ENCODE assay signal across 16 cellular contexts in genomic region chr16:4340443-4340842, GRCh38. TPM values are rescaled to one million over a fixed set of nuclear protein-coding genes. Genes with fewer than 3 reads are reported as not detected.
DNase-seq lines count a peak whose midpoint lies in the region; ATAC-seq and TF ChIP-seq lines count a peak whose summit lies in the region.
"Had no signal": no experiment of that assay in that cellular context is flagged by ENCODE, and none has a peak within 500 bp of the region (broad histone marks: within the 10 kb centered on the region; RNA-seq: fewer than 3 reads in every experiment).

No MANE protein-coding gene starts in this region.

- intact Hi-C loops in Right ventricle myocardium inferior (cut with DNase I): no loop called here
- intact Hi-C loops in left cardiac atrium (cut with DNase I): no loop called here

- DNase-seq in Right ventricle myocardium inferior (ENCODE audit: missing footprints): peak; percentile 46
- no peak for DNase-seq in left cardiac atrium
- DNase-seq in hepatocyte (ENCODE audit: low spot score): no peak
- DNase-seq in upper lobe of left lung: no peak
- DNase-seq in SW480 (ENCODE audit: low spot score): no peak
- DNase-seq in activated CD4-positive, CD25-positive, alpha-beta regulatory T cell treated with anti-CD3 and anti-CD28 coated beads, Interleukin-2, amount 50 U/mL, for 72 hours: no peak
- DNase-seq: AML-193; C1 segment of cervical spinal cord; Calu3; CD4-positive, alpha-beta T cell; DMS 273 treated with DMSO at 0.1 percent for 48 hours; HCEC 1CT had no signal

- H3K4me3 ChIP-seq in BLaER1 treated with 17β-estradiol and CSF1 and Interleukin-3, amounts not matched to agents 10 nM and 100 nM: no peak overlapping the region
- H3K4me3 ChIP-seq in hepatocyte (no peak overlapping the region), upper lobe of left lung (no peak overlapping the region)

- H2AFZ ChIP-seq in hepatocyte: no peak overlapping the region

- peak overlapping the region in 9 of 11 experiments; percentile 30 to 54 (median 37); a peak in 13 of 22 replicates for H3K9ac ChIP-seq in BLaER1 treated with 17β-estradiol and CSF1 and Interleukin-3, amounts not matched to agents 10 nM and 100 nM

- peaks cover 35% of the 10 kb centered on the region for H3K79me2 ChIP-seq in hepatocyte

- H4K20me1 ChIP-seq in BLaER1 treated with 17β-estradiol and CSF1 and Interleukin-3, amounts not matched to agents 10 nM and 100 nM: peaks cover 0 to 93% (median 89%) of the 10 kb centered on the region in 11 experiments; a peak in 21 of 22 replicates
- H4K20me1 ChIP-seq in hepatocyte (ENCODE audit: insufficient read depth, poor library complexity, severe bottlenecking): peaks cover 13% of the 10 kb centered on the region

- no peak for TF ChIP-seq POLR2A in upper lobe of left lung (IDR thresholded peaks at IDR 0.05)

- no peak for TF ChIP-seq EP300 in upper lobe of left lung (IDR thresholded peaks at IDR 0.05)

- no peaks in the 10 kb centered on the region for H3K9me3 ChIP-seq in BLaER1 treated with 17β-estradiol and CSF1 and Interleukin-3, amounts not matched to agents 10 nM and 100 nM (replicated peaks in 1 of 11)
- no peaks in the 10 kb centered on the region for H3K9me3 ChIP-seq in hepatocyte (ENCODE audit: low read depth)
- no peaks in the 10 kb centered on the region for H3K9me3 ChIP-seq in upper lobe of left lung

- peaks cover 64 to 86% (median 74%) of the 10 kb centered on the region in 11 experiments for H3K36me3 ChIP-seq in BLaER1 treated with 17β-estradiol and CSF1 and Interleukin-3, amounts not matched to agents 10 nM and 100 nM
- H3K36me3 ChIP-seq in hepatocyte (replicated peaks; ENCODE audit: insufficient read depth, low read depth) (no peaks in the 10 kb centered on the region), upper lobe of left lung (peaks cover 2 to 53% (median 41%) of the 10 kb centered on the region in 4 donors)

- H3K4me2 ChIP-seq in BLaER1 treated with 17β-estradiol and CSF1 and Interleukin-3, amounts not matched to agents 10 nM and 100 nM: peak overlapping the region in 8 of 11 experiments; percentile 4 to 53 (median 30); a peak in 7 of 22 replicates
- H3K4me2 ChIP-seq in hepatocyte: no peak overlapping the region

- 93% methylated on average over 6 of the region's 6 CpGs for WGBS in hepatocyte (ENCODE audit: low lambda C conversion rate, missing lambda C conversion rate)
- WGBS in upper lobe of left lung, 2 donors: 85% methylated on average over 6 of the region's 6 CpGs; no CpG with 5 or more reads in 1 of the 2 donors

- peaks cover 0 to 31% (median 17%) of the 10 kb centered on the region in 10 experiments; a peak in 13 of 20 replicates for H3K4me1 ChIP-seq in BLaER1 treated with 17β-estradiol and CSF1 and Interleukin-3, amounts not matched to agents 10 nM and 100 nM
- H3K4me1 ChIP-seq in hepatocyte (ENCODE audit: insufficient read depth) (peaks cover 18% of the 10 kb centered on the region), upper lobe of left lung (peaks cover 50 to 69% (median 55%) of the 10 kb centered on the region in 4 donors)

- H3K9me2 ChIP-seq in hepatocyte (replicated peaks; ENCODE audit: insufficient read depth): no peaks in the 10 kb centered on the region

- no peak for ATAC-seq in Right ventricle myocardium inferior
- no peak for ATAC-seq in left cardiac atrium
- no peak for ATAC-seq in upper lobe of left lung (ENCODE audit: low FRiP score in 2 of 2)
- ATAC-seq in GM18867 (IDR thresholded peaks at IDR 0.05; ENCODE audit: unreplicated experiment): no peak

- H3K27me3 ChIP-seq in BLaER1 treated with 17β-estradiol and CSF1 and Interleukin-3, amounts not matched to agents 10 nM and 100 nM: no peaks in the 10 kb centered on the region
- no peaks in the 10 kb centered on the region for H3K27me3 ChIP-seq in hepatocyte
- no peaks in the 10 kb centered on the region for H3K27me3 ChIP-seq in upper lobe of left lung

- H3K27ac ChIP-seq in BLaER1 treated with 17β-estradiol and CSF1 and Interleukin-3, amounts not matched to agents 10 nM and 100 nM: peak overlapping the region in 1 of 11 experiments; percentile 31; a peak in 2 of 22 replicates
- H3K27ac ChIP-seq in hepatocyte (peak overlapping the region; percentile 40), upper lobe of left lung (peak overlapping the region; percentile 35 to 75 (median 71))
- H3K27ac ChIP-seq: 22Rv1, HL-60 had no signal

- no peak for TF ChIP-seq CTCF in hepatocyte (IDR thresholded peaks at IDR 0.05; ENCODE audit: poor library complexity)
- no peak for TF ChIP-seq CTCF in upper lobe of left lung (IDR thresholded peaks at IDR 0.05)

RNA-seq across cellular contexts. Expression of gene PAM16, which starts 10.7 kb away (rescaled TPM):
- total RNA-seq in Right ventricle myocardium inferior (73.4 TPM), left cardiac atrium (10 to 100 TPM; 51.0 to 64.3 TPM), hepatocyte (33.0 and 35.0 TPM in 2 replicates), upper lobe of left lung (10 to 100 TPM; 45.5 to 71.8 (median 62.6) TPM)
- 57.7 and 70.4 TPM in 2 replicates for polyA plus RNA-seq in hepatocyte

RNA-seq across cellular contexts. Expression of gene GLIS2, which starts 24.6 kb away (rescaled TPM):
- 16.0 TPM for total RNA-seq in Right ventricle myocardium inferior
- 10 to 100 TPM; 23.9 to 29.2 TPM for total RNA-seq in left cardiac atrium
- 3.6 TPM in 2 replicates for total RNA-seq in hepatocyte
- 11.3 and 12.2 TPM in 2 replicates for polyA plus RNA-seq in hepatocyte
- 10 to 100 TPM; 10.5 to 35.2 (median 22.6) TPM for total RNA-seq in upper lobe of left lung
- total RNA-seq: CD4-positive, alpha-beta T cell had no signal

RNA-seq across cellular contexts. Expression of gene VASN, which starts 31.2 kb away (rescaled TPM):
- 6.4 TPM for total RNA-seq in Right ventricle myocardium inferior
- 10 to 100 TPM; 10.6 to 20.0 TPM for total RNA-seq in left cardiac atrium
- total RNA-seq in hepatocyte: 10.0 and 12.1 TPM in 2 replicates
- 55.9 and 64.2 TPM in 2 replicates for polyA plus RNA-seq in hepatocyte
- total RNA-seq in upper lobe of left lung: 10 to 100 TPM; 11.4 to 40.6 (median 30.2) TPM
